8 cellular contexts compared by ENCODE assay signal in the genomic region with DNA sequence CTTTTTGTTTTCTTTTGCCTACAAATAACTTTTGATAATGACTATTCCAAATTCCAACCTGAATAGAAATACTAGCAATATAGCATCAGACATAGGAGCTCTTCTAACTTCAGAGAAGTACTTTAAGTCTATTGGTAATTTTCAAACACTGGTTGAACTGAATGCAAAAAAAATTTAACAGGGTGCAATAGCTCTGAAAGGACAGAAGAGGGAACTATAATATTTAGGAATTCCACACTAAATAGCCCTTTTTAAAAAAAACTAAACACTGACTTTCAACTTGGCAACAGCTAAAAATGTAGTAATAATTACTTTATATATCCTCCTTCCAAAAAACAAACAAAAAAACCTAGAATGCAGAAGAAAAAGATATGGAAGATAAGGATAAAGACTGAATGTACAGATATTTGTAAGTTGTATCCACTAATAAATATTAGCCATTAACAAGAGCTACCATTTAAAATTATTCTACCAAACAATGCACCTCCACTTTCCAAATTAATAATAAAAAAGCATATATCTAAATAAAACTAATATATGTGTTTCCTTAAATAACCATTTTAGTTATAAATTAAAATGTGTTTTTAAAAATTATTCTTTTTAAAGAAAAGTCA.
DNase-seq lines count a peak whose midpoint lies in the region; ATAC-seq, FAIRE-seq and TF ChIP-seq lines count a peak whose summit lies in the region.

No MANE protein-coding gene starts in this region.

- no peak overlapping the region for H3K23ac ChIP-seq in H1 (ENCODE audit: insufficient read length)

- no peak overlapping the region for H2BK120ac ChIP-seq in H1 (replicated peaks; ENCODE audit: low read depth, low read length)

- H3K9me3 ChIP-seq in H1 (ENCODE audit: insufficient read depth in 2 of 2, low read depth in 1 of 2, low read length in 1 of 2) (no peaks in the 10 kb centered on the region), psoas muscle (no peaks in the 10 kb centered on the region)

- H3K23me2 ChIP-seq in H1 (ENCODE audit: low read depth, low read length) = no peaks in the 10 kb centered on the region

- TF ChIP-seq POLR2A in H1 (IDR thresholded peaks at IDR 0.05; ENCODE audit: control extremely low read depth in 1 of 2, low read depth in 2 of 2, low read length in 2 of 2) = no peak

- H2BK15ac ChIP-seq in H1 (ENCODE audit: low read length) = no peak overlapping the region

- no peak overlapping the region for H2BK20ac ChIP-seq in H1 (ENCODE audit: low read length)

- H3K4me2 ChIP-seq in H1 (ENCODE audit: insufficient read depth in 1 of 2, low read depth in 2 of 2, low read length in 2 of 2) = no peak overlapping the region

- TF ChIP-seq CTCF in H1 (IDR thresholded peaks at IDR 0.05; ENCODE audit: control extremely low read depth in 1 of 3, insufficient read depth in 1 of 3, low read depth in 1 of 3, low read length in 3 of 3) = peak in 1 of 3 experiments; percentile 24; a peak in 2 of 4 replicates
- peak; percentile 38 for TF ChIP-seq CTCF in psoas muscle (IDR thresholded peaks at IDR 0.05)

- peak; percentile 68 for DNase-seq in SIG-M5 treated with dmso at 0.1 percent for 504 hours (lab: John Stamatoyannopoulos, UW; ENCODE audit: unreplicated experiment)
- DNase-seq in SIG-M5 (lab: John Stamatoyannopoulos, UW) = no peak
- DNase-seq in NOMO-1 treated with dmso at 0.1 percent for 144 hours (lab: John Stamatoyannopoulos, UW; ENCODE audit: unreplicated experiment) = peak; percentile 13
- DNase-seq in H1 (ENCODE audit: low read depth in 1 of 2, low spot score in 2 of 2) = no peak
- no peak for DNase-seq in psoas muscle
- no peak for DNase-seq in left colon

- no peak overlapping the region for H3K56ac ChIP-seq in H1 (replicated peaks; ENCODE audit: insufficient read length, low read depth, low read length)

- intact Hi-C loops in psoas muscle (cut with DNase I) = no loop called here
- intact Hi-C loops in left colon (cut with DNase I, micrococcal nuclease) = no loop called here

- POLR2A ChIA-PET in H1 (lab: Charles Lee; ENCODE audit: partially characterized antibody) = interaction anchor here (0.6 kb wide), 1 partner anchor 49 kb away, joined by 3 read pairs; no protein-coding TSS in a partner anchor

- H2AFZ ChIP-seq in H1 (ENCODE audit: low read length) = no peak overlapping the region

- H3K4me1 ChIP-seq in H1 (replicated peaks in 1 of 4; ENCODE audit: control insufficient read depth in 3 of 4, insufficient read depth in 4 of 4, low read length in 3 of 4) (no peaks in the 10 kb centered on the region), psoas muscle (no peaks in the 10 kb centered on the region)

- no peak overlapping the region for H2AK5ac ChIP-seq in H1 (ENCODE audit: low read depth, low read length)

- no peak overlapping the region for H3K4ac ChIP-seq in H1 (replicated peaks; ENCODE audit: insufficient read length, low read depth, low read length)

- H3K9ac ChIP-seq in H1 (replicated peaks in 1 of 4; ENCODE audit: extremely low read depth in 1 of 4, low read depth in 3 of 4, low read length in 3 of 4) = no peak overlapping the region

- H3K79me1 ChIP-seq in H1 (ENCODE audit: low read depth, low read length) = no peaks in the 10 kb centered on the region

- no peak overlapping the region for H4K91ac ChIP-seq in H1 (replicated peaks; ENCODE audit: insufficient read length, low read length)

- H3K36me3 ChIP-seq in H1 (ENCODE audit: control insufficient read depth in 2 of 4, insufficient read depth in 4 of 4, low read length in 3 of 4) = no peaks in the 10 kb centered on the region
- no peaks in the 10 kb centered on the region for H3K36me3 ChIP-seq in psoas muscle (ENCODE audit: insufficient read depth in 1 of 2, low read depth in 1 of 2)

- H4K5ac ChIP-seq in H1 (ENCODE audit: insufficient read length, low read depth, low read length) = no peak overlapping the region

- H3K14ac ChIP-seq in H1 (ENCODE audit: insufficient read length) = no peak overlapping the region

- H3K18ac ChIP-seq in H1 (ENCODE audit: extremely low read depth, low read length) = no peak overlapping the region

- ATAC-seq in psoas muscle (no peak), GM21529 (IDR thresholded peaks at IDR 0.05; ENCODE audit: unreplicated experiment) (no peak), HG02759 (IDR thresholded peaks at IDR 0.05; ENCODE audit: unreplicated experiment) (no peak), left colon (no peak)

- peak; percentile 45 for FAIRE-seq in H1 (lab: Jason Lieb, UNC)

- H3K79me2 ChIP-seq in H1 (ENCODE audit: control insufficient read depth in 1 of 2, insufficient read depth in 2 of 2, low read length in 2 of 2) = peaks cover 0 to 47% of the 10 kb centered on the region in 2 experiments; a peak in 3 of 4 replicates

- H3K27me3 ChIP-seq in H1 (replicated peaks in 1 of 4; ENCODE audit: control insufficient read depth in 3 of 4, extremely low read depth in 1 of 4, insufficient read depth in 3 of 4, low read length in 3 of 4) = no peaks in the 10 kb centered on the region
- no peaks in the 10 kb centered on the region for H3K27me3 ChIP-seq in psoas muscle (ENCODE audit: insufficient read depth in 3 of 3, low read length in 2 of 3)

- no peak overlapping the region for H4K8ac ChIP-seq in H1 (ENCODE audit: extremely low read depth, insufficient read depth, low read length)

- no peak overlapping the region for H2BK12ac ChIP-seq in H1 (ENCODE audit: low read depth, low read length)

- no peak overlapping the region for H2BK5ac ChIP-seq in H1 (ENCODE audit: low read depth, low read length)

- no peak overlapping the region for H3K27ac ChIP-seq in H1 (ENCODE audit: low read depth, low read length)
- H3K27ac ChIP-seq in psoas muscle = no peak overlapping the region

- no peak for TF ChIP-seq EP300 in H1 (IDR thresholded peaks at IDR 0.05; ENCODE audit: borderline replicate concordance in 1 of 2, low read depth in 2 of 2, low read length in 2 of 2)

- no peaks in the 10 kb centered on the region for H4K20me1 ChIP-seq in H1 (replicated peaks in 1 of 2; ENCODE audit: control insufficient read depth in 1 of 2, insufficient read depth in 2 of 2, low read length in 2 of 2)

- TF ChIP-seq RAD21 in H1 (IDR thresholded peaks at IDR 0.05 in 1 of 2, conservative IDR thresholded peaks at IDR 0.05 in 1 of 2; ENCODE audit: low read depth in 2 of 2, low read length in 2 of 2) = peak in 1 of 2 experiments; percentile 50

- H3K4me3 ChIP-seq in H1 (ENCODE audit: extremely low read depth in 1 of 4, insufficient read depth in 2 of 4, low read depth in 3 of 4, low read length in 4 of 4) = no peak overlapping the region
- no peak overlapping the region for H3K4me3 ChIP-seq in psoas muscle

- CTCF ChIA-PET in H1 (lab: Charles Lee; ENCODE audit: partially characterized antibody) = interaction anchor here (0.6 to 1.9 kb wide), 22 partner anchors 9 to 276 kb away, joined by 3 to 7 read pairs (median 3); a partner anchor contains a TSS

TF ChIP-seq in H1, 55 proteins besides CTCF, POLR2A, EP300 and RAD21:
- TF ChIP-seq, protein P1, sequence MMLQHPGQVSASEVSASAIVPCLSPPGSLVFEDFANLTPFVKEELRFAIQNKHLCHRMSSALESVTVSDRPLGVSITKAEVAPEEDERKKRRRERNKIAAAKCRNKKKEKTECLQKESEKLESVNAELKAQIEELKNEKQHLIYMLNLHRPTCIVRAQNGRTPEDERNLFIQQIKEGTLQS (IDR thresholded peaks at IDR 0.05; ENCODE audit: insufficient read depth, low read depth, low read length) = no peak
- TF ChIP-seq JUND (IDR thresholded peaks at IDR 0.05; ENCODE audit: low read length) = no peak
- TF ChIP-seq TBP (IDR thresholded peaks at IDR 0.05; ENCODE audit: low read depth, low read length) = no peak
- TF ChIP-seq SP4 (IDR thresholded peaks at IDR 0.05; ENCODE audit: low read length) = no peak
- no peak for TF ChIP-seq HDAC2 (IDR thresholded peaks at IDR 0.05; ENCODE audit: borderline replicate concordance in 1 of 2, low read depth in 2 of 2, low read length in 2 of 2)
- TF ChIP-seq SIX5 (IDR thresholded peaks at IDR 0.05; ENCODE audit: low read depth, low read length) = no peak
- TF ChIP-seq KDM1A (IDR thresholded peaks at IDR 0.05; ENCODE audit: borderline replicate concordance, low read length) = no peak
- no peak for TF ChIP-seq FOSL1 (IDR thresholded peaks at IDR 0.05; ENCODE audit: insufficient read depth, low read depth, low read length)
- TF ChIP-seq SRF (IDR thresholded peaks at IDR 0.05; ENCODE audit: low read depth, low read length) = no peak
- no peak for TF ChIP-seq KDM4A (IDR thresholded peaks at IDR 0.05; ENCODE audit: low read depth, low read length, severe bottlenecking)
- TF ChIP-seq GABPA (IDR thresholded peaks at IDR 0.05; ENCODE audit: borderline replicate concordance, insufficient read depth, low read length) = no peak
- TF ChIP-seq, protein P2, sequence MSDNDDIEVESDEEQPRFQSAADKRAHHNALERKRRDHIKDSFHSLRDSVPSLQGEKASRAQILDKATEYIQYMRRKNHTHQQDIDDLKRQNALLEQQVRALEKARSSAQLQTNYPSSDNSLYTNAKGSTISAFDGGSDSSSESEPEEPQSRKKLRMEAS (IDR thresholded peaks at IDR 0.05) = no peak
- TF ChIP-seq MAFK (IDR thresholded peaks at IDR 0.05; ENCODE audit: low read depth, low read length) = no peak
- TF ChIP-seq BACH1 (IDR thresholded peaks at IDR 0.05; ENCODE audit: low read length) = no peak
- TF ChIP-seq CREB1 (IDR thresholded peaks at IDR 0.05) = no peak
- TF ChIP-seq BRCA1 (IDR thresholded peaks at IDR 0.05; ENCODE audit: low read depth, low read length) = no peak
- no peak for TF ChIP-seq SP1 (IDR thresholded peaks at IDR 0.05; ENCODE audit: low read depth, low read length)
- no peak for TF ChIP-seq SUZ12 (IDR thresholded peaks at IDR 0.05; ENCODE audit: low read length)

Comparison
In these comparisons a context has a peak if more than half of its experiments do, and no peak if none do; other contexts are left out.
1. DNase-seq: peak in SIG-M5 treated with dmso at 0.1 percent for 504 hours (single experiment) and NOMO-1 treated with dmso at 0.1 percent for 144 hours (single experiment); none in SIG-M5 (single experiment), H1 (0 of 2), psoas muscle (0 of 2) and left colon (0 of 2).